In the genomic region with DNA sequence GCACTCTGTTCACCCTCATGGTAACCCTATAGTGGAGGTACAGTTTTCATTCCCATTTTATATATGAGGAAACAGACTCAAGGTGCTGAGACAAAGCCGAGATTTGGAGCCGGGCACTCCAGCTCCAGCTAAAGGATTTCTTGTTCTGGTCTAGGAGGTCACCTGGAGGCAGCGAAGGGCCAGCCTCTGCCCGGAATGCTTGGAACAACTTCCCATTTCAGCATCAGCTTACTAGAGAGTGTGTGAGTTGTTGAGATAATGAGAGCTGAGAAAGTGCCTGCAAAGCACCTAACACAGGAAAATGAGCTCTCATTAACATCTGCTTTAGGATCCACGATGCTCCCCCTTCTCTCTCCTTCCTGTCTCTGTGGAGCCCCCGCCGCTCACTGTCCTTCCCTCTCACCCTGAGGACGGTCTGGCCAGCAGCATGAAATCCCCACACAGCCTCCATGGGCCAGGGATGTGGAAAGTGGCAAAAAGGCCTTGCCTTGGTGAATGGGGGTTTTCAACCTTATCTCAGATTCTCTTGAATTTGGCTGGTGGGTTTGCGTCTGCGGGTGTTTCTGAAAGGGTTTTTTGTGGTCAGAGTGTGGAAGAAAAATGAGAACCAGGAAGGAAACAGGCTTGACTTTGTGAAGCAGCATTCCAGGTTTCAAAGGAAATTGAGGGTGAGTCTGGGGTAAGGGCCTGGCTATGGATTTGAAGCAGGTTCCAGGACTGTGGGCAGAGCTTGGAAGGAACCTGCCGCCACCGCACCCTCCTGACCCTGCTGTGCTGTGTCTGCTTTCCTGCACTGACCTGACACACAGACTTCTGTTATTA, we compare ENCODE assay signal across 25 cellular contexts.
"Had no signal": no experiment of that assay in that cellular context is flagged by ENCODE, and none has a peak within 500 bp of the region (broad histone marks: within the 10 kb centered on the region; RNA-seq: fewer than 3 reads in every experiment).

No MANE protein-coding gene starts in this region.

- H3K27ac ChIP-seq: body of pancreas, dorsolateral prefrontal cortex, gastrocnemius medialis, suprapubic skin, transverse colon, vagina had no signal

- H3K4me1 ChIP-seq: body of pancreas, gastrocnemius medialis, transverse colon, vagina had no signal

- FAIRE-seq: colon had no signal

- H3K27ac Mint-ChIP-seq: activated B cell treated with CpG ODN at 0.5 μM for 24 hours; activated CD4-positive, alpha-beta memory T cell treated with anti-CD3 and anti-CD28 coated beads for 36 hours; activated naive CD8-positive, alpha-beta T cell; activated T-helper 1 cell treated with anti-CD3 and anti-CD28 coated beads, Interleukin-12 subunit alpha, Interleukin-12 subunit beta, Interleukin-2, Interleukin-4 antibody, amounts not matched to agents 30 ng/mL and 10 ng/mL and 1 ng/mL, durations not matched to agents 14 hours and 24 hours and 36 hours; naive thymus-derived CD4-positive, alpha-beta T cell; T-helper 2 cell treated with Interferon-gamma antibody and Interleukin-4, amounts not matched to agents 5 μg/mL and 100 μg/mL, for 36 hours had no signal

- H3K9me3 Mint-ChIP-seq: activated B cell treated with CpG ODN at 0.5 μM for 24 hours; activated CD4-positive, alpha-beta memory T cell treated with anti-CD3 and anti-CD28 coated beads for 36 hours; activated T-helper 1 cell treated with anti-CD3 and anti-CD28 coated beads, Interleukin-12 subunit alpha, Interleukin-12 subunit beta, Interleukin-2, Interleukin-4 antibody, amounts not matched to agents 30 ng/mL and 10 ng/mL and 1 ng/mL, durations not matched to agents 14 hours and 24 hours and 36 hours; stimulated activated naive CD8-positive, alpha-beta T cell treated with anti-CD3 and anti-CD28 coated beads, Interleukin-15, amount 100 ng/mL, for 72 hours; T-helper 2 cell treated with Interferon-gamma antibody and Interleukin-4, amounts not matched to agents 5 μg/mL and 100 μg/mL, for 36 hours had no signal

- H3K4me3 ChIP-seq: body of pancreas, dorsolateral prefrontal cortex, gastrocnemius medialis, heart left ventricle, left ventricle myocardium inferior, suprapubic skin, transverse colon, vagina had no signal

- H3K4me1 Mint-ChIP-seq: activated B cell treated with CpG ODN at 0.5 μM for 24 hours had no signal

- H3K36me3 Mint-ChIP-seq: activated CD4-positive, alpha-beta memory T cell treated with anti-CD3 and anti-CD28 coated beads for 36 hours; activated naive CD8-positive, alpha-beta T cell; naive thymus-derived CD4-positive, alpha-beta T cell had no signal

- ATAC-seq: body of pancreas; esophagus mucosa; gastrocnemius medialis; heart left ventricle; naive thymus-derived CD4-positive, alpha-beta T cell; stimulated activated naive CD8-positive, alpha-beta T cell treated with anti-CD3 and anti-CD28 coated beads, Interleukin-15, amount 100 ng/mL, for 72 hours had no signal

- H3K4me3 Mint-ChIP-seq: activated B cell treated with CpG ODN at 0.5 μM for 24 hours; activated CD4-positive, alpha-beta memory T cell treated with anti-CD3 and anti-CD28 coated beads for 36 hours; activated naive CD8-positive, alpha-beta T cell; activated T-helper 1 cell treated with anti-CD3 and anti-CD28 coated beads, Interleukin-12 subunit alpha, Interleukin-12 subunit beta, Interleukin-2, Interleukin-4 antibody, amounts not matched to agents 30 ng/mL and 10 ng/mL and 1 ng/mL, durations not matched to agents 14 hours and 24 hours and 36 hours; naive thymus-derived CD4-positive, alpha-beta T cell; stimulated activated naive CD8-positive, alpha-beta T cell treated with anti-CD3 and anti-CD28 coated beads, Interleukin-15, amount 100 ng/mL, for 72 hours; T-helper 2 cell treated with Interferon-gamma antibody and Interleukin-4, amounts not matched to agents 5 μg/mL and 100 μg/mL, for 36 hours had no signal

- H3K9me3 ChIP-seq: body of pancreas, gastrocnemius medialis, heart left ventricle, left ventricle myocardium inferior, suprapubic skin, transverse colon, vagina had no signal

- H3K36me3 ChIP-seq: gastrocnemius medialis, heart left ventricle, left ventricle myocardium inferior, suprapubic skin, transverse colon, vagina had no signal

- H3K27me3 ChIP-seq: vagina had no signal

- DNase-seq: activated B cell treated with CpG ODN at 0.5 μM for 24 hours; activated CD4-positive, alpha-beta memory T cell treated with anti-CD3 and anti-CD28 coated beads for 36 hours; activated CD4-positive, alpha-beta T cell treated with anti-CD3 and anti-CD28 coated beads for 4 hours; activated gamma-delta T cell treated with Interleukin-2 at 50 U/mL for 16 hours; activated T-cell treated with anti-CD3 and anti-CD28 coated beads for 4 hours; body of pancreas; caudate nucleus; gastrocnemius medialis; heart left ventricle; kidney glomerular epithelial cell; left ventricle myocardium inferior; mammary epithelial cell; naive thymus-derived CD4-positive, alpha-beta T cell; nucleus accumbens; stimulated activated CD4-positive, alpha-beta T cell treated with anti-CD3 and anti-CD28 coated beads, Interleukin-2, amount 100 ng/mL, for 48 hours; stimulated activated naive CD8-positive, alpha-beta T cell treated with anti-CD3 and anti-CD28 coated beads, Interleukin-15, amount 100 ng/mL, for 72 hours; transverse colon had no signal
